ENCODE assay signal across 13 cellular contexts in genomic region chr11:57071829-57072228, GRCh38.
DNase-seq lines count a peak whose midpoint lies in the region; FAIRE-seq and TF ChIP-seq lines count a peak whose summit lies in the region.
"Had no signal": no experiment of that assay in that cellular context is flagged by ENCODE, and none has a peak within 500 bp of the region (broad histone marks: within the 10 kb centered on the region; RNA-seq: fewer than 3 reads in every experiment).

No MANE protein-coding gene starts in this region.

- TF ChIP-seq POLR2A in GM12891 (IDR thresholded peaks at IDR 0.05; ENCODE audit: low read depth, low read length): no peak

- peak overlapping the region; percentile 74 for H3K9ac ChIP-seq in adipocyte (ENCODE audit: low read length)

- H3K9me3 ChIP-seq in adipocyte (ENCODE audit: control insufficient read depth, low read length): no peaks in the 10 kb centered on the region
- H3K9me3 ChIP-seq: colonic mucosa had no signal

- H3K4me3 ChIP-seq in adipocyte (ENCODE audit: low read length): peak overlapping the region; percentile 37
- H3K4me3 ChIP-seq: colonic mucosa, heart right ventricle had no signal

- DNase-seq in GM12891 (ENCODE audit: insufficient read length, low spot score) (no peak), adipocyte (ENCODE audit: low read depth) (peak; percentile 44), iris pigment epithelial cell (ENCODE audit: low read depth) (peak; percentile 61), stromal cell of bone marrow (ENCODE audit: low read depth) (peak; percentile 22), nucleus accumbens (lab: John Stamatoyannopoulos, UW) (no peak), C1 segment of cervical spinal cord (lab: John Stamatoyannopoulos, UW) (no peak), NCI-H524 treated with DMSO at 0.1 percent for 48 hours (lab: John Stamatoyannopoulos, UW) (no peak)
- no peak for DNase-seq in activated naive CD4-positive, alpha-beta T cell treated with Interleukin-2 at 50 U/mL for 16 hours
- DNase-seq: activated CD4-positive, alpha-beta T cell treated with anti-CD3 and anti-CD28 coated beads for 1 hour; colonic mucosa; DMS153; heart right ventricle; NCI-H526 treated with DMSO at 0.1 percent for 48 hours had no signal

- H3K4me1 ChIP-seq in adipocyte (ENCODE audit: control insufficient read depth, insufficient read depth, low read length): peaks cover 32% of the 10 kb centered on the region
- H3K4me1 ChIP-seq: colonic mucosa had no signal

- H3K36me3 ChIP-seq in adipocyte (ENCODE audit: control insufficient read depth, insufficient read depth, low read length, severe bottlenecking): no peaks in the 10 kb centered on the region
- H3K36me3 ChIP-seq: colonic mucosa, heart right ventricle had no signal

- no peaks in the 10 kb centered on the region for H3K27me3 ChIP-seq in adipocyte (replicated peaks; ENCODE audit: control insufficient read depth, insufficient read depth, low read length)
- H3K27me3 ChIP-seq: colonic mucosa, heart right ventricle had no signal

- no peak for FAIRE-seq in GM12891 (lab: Jason Lieb, UNC)

TF ChIP-seq in GM12891, 5 proteins besides CTCF, POLR2A, EP300 and RAD21:
- TF ChIP-seq SPI1 (IDR thresholded peaks at IDR 0.05; ENCODE audit: low read depth, low read length) (peak; percentile 54), TAF1 (IDR thresholded peaks at IDR 0.05; ENCODE audit: low read depth, low read length) (no peak)
TF ChIP-seq in GM12891: peak in this region for 1.

Comparison
In these comparisons a context has a peak if more than half of its experiments do, and no peak if none do; other contexts are left out.
1. DNase-seq: peak in adipocyte (single experiment), iris pigment epithelial cell (single experiment) and stromal cell of bone marrow (single experiment); none in GM12891 (single experiment), activated naive CD4-positive, alpha-beta T cell treated with Interleukin-2 at 50 U/mL for 16 hours (single experiment), nucleus accumbens (0 of 56), C1 segment of cervical spinal cord (0 of 14) and NCI-H524 treated with DMSO at 0.1 percent for 48 hours (single experiment).